ENCODE assay signal across 1 cellular context in the genomic region with DNA sequence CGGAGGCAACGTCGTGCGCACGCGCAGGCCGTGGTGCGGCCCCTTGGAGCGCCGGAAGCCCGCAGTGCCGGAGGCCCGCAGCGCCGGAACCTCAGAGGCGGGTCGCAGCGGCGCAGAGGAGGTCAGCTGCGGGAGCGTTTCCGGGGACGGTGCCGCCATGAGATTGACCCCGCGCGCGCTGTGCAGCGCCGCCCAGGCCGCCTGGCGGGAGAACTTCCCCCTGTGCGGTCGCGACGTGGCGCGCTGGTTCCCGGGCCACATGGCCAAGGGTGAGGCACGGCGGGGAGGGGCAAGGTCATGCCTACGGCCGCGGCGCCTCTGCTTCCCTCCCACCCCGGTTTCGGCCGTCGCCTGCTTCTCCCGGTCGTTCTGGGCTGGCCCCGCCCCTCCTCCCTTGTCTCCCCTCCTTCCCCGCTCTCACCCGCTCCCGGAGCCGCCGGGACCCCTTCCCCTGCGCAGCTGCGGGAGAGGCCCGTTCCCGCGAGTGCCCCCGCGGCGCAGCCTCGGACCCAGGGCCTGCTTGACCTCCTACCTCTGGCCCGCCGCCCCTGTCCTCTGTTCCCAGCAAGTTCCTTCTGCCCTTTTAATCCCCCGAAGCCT.
TF ChIP-seq lines count a peak whose summit lies in the region.

Gene MTG1, plus strand, starts transcription at position 94 of the 600 bp plus-strand sequence. Its CDS starts 64 bp downstream, at position 158.

TF ChIP-seq in HepG2, 621 proteins besides CTCF, POLR2A, EP300 and RAD21 (continued from another document and continues in another):
- TF ChIP-seq, protein P1, sequence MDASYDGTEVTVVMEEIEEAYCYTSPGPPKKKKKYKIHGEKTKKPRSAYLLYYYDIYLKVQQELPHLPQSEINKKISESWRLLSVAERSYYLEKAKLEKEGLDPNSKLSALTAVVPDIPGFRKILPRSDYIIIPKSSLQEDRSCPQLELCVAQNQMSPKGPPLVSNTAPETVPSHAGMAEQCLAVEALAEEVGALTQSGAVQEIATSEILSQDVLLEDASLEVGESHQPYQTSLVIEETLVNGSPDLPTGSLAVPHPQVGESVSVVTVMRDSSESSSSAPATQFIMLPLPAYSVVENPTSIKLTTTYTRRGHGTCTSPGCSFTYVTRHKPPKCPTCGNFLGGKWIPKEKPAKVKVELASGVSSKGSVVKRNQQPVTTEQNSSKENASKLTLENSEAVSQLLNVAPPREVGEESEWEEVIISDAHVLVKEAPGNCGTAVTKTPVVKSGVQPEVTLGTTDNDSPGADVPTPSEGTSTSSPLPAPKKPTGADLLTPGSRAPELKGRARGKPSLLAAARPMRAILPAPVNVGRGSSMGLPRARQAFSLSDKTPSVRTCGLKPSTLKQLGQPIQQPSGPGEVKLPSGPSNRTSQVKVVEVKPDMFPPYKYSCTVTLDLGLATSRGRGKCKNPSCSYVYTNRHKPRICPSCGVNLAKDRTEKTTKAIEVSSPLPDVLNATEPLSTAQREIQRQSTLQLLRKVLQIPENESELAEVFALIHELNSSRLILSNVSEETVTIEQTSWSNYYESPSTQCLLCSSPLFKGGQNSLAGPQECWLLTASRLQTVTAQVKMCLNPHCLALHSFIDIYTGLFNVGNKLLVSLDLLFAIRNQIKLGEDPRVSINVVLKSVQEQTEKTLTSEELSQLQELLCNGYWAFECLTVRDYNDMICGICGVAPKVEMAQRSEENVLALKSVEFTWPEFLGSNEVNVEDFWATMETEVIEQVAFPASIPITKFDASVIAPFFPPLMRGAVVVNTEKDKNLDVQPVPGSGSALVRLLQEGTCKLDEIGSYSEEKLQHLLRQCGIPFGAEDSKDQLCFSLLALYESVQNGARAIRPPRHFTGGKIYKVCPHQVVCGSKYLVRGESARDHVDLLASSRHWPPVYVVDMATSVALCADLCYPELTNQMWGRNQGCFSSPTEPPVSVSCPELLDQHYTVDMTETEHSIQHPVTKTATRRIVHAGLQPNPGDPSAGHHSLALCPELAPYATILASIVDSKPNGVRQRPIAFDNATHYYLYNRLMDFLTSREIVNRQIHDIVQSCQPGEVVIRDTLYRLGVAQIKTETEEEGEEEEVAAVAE (CRISPR knock-in tag; IDR thresholded peaks at IDR 0.05; ENCODE audit: borderline replicate concordance) = peak; percentile 66; the same call in 1 of the 2 replicates
- no peak for TF ChIP-seq ZNF570 (CRISPR knock-in tag; IDR thresholded peaks at IDR 0.05; ENCODE audit: borderline replicate concordance)
- TF ChIP-seq, protein P2, sequence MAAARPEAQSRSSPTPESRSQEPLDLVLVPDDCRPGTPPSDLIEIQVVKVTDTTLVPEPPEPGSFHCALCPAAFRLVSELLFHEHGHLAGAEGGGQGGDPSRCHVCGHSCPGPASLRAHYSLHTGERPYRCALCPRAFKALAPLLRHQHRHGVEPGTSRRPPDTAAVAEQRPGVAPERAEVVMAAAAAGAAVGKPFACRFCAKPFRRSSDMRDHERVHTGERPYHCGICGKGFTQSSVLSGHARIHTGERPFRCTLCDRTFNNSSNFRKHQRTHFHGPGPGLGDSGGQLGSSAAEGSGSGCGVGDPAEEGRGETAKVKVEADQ (CRISPR knock-in tag; IDR thresholded peaks at IDR 0.05; ENCODE audit: borderline replicate concordance) = peak; percentile 94
- TF ChIP-seq, protein P3, sequence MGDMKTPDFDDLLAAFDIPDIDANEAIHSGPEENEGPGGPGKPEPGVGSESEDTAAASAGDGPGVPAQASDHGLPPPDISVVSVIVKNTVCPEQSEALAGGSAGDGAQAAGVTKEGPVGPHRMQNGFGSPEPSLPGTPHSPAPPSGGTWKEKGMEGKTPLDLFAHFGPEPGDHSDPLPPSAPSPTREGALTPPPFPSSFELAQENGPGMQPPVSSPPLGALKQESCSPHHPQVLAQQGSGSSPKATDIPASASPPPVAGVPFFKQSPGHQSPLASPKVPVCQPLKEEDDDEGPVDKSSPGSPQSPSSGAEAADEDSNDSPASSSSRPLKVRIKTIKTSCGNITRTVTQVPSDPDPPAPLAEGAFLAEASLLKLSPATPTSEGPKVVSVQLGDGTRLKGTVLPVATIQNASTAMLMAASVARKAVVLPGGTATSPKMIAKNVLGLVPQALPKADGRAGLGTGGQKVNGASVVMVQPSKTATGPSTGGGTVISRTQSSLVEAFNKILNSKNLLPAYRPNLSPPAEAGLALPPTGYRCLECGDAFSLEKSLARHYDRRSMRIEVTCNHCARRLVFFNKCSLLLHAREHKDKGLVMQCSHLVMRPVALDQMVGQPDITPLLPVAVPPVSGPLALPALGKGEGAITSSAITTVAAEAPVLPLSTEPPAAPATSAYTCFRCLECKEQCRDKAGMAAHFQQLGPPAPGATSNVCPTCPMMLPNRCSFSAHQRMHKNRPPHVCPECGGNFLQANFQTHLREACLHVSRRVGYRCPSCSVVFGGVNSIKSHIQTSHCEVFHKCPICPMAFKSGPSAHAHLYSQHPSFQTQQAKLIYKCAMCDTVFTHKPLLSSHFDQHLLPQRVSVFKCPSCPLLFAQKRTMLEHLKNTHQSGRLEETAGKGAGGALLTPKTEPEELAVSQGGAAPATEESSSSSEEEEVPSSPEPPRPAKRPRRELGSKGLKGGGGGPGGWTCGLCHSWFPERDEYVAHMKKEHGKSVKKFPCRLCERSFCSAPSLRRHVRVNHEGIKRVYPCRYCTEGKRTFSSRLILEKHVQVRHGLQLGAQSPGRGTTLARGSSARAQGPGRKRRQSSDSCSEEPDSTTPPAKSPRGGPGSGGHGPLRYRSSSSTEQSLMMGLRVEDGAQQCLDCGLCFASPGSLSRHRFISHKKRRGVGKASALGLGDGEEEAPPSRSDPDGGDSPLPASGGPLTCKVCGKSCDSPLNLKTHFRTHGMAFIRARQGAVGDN (CRISPR knock-in tag; IDR thresholded peaks at IDR 0.05) = peak; percentile 94
- no peak for TF ChIP-seq NFYB (CRISPR knock-in tag; IDR thresholded peaks at IDR 0.05)
- no peak for TF ChIP-seq KLF9 (CRISPR knock-in tag; IDR thresholded peaks at IDR 0.05; ENCODE audit: low read depth)
- TF ChIP-seq ZNF225 (CRISPR knock-in tag; IDR thresholded peaks at IDR 0.05) = peak; percentile 94
- no peak for TF ChIP-seq ZFP62 (CRISPR knock-in tag; IDR thresholded peaks at IDR 0.05)
- peak; percentile 91; the same call in 1 of the 2 replicates for TF ChIP-seq CENPT (CRISPR knock-in tag; IDR thresholded peaks at IDR 0.05; ENCODE audit: low read depth)
- peak; percentile 66; the same call in 1 of the 2 replicates for TF ChIP-seq NAIF1 (CRISPR knock-in tag; IDR thresholded peaks at IDR 0.05; ENCODE audit: borderline replicate concordance)
- no peak for TF ChIP-seq REXO4 (CRISPR knock-in tag; IDR thresholded peaks at IDR 0.05; ENCODE audit: borderline replicate concordance)
- TF ChIP-seq ELF4 (CRISPR knock-in tag; IDR thresholded peaks at IDR 0.05; ENCODE audit: borderline replicate concordance) = no peak
- peak; percentile 77; the same call in 1 of the 2 replicates for TF ChIP-seq KDM5B (CRISPR knock-in tag; IDR thresholded peaks at IDR 0.05; ENCODE audit: borderline replicate concordance)
- TF ChIP-seq, protein P4, sequence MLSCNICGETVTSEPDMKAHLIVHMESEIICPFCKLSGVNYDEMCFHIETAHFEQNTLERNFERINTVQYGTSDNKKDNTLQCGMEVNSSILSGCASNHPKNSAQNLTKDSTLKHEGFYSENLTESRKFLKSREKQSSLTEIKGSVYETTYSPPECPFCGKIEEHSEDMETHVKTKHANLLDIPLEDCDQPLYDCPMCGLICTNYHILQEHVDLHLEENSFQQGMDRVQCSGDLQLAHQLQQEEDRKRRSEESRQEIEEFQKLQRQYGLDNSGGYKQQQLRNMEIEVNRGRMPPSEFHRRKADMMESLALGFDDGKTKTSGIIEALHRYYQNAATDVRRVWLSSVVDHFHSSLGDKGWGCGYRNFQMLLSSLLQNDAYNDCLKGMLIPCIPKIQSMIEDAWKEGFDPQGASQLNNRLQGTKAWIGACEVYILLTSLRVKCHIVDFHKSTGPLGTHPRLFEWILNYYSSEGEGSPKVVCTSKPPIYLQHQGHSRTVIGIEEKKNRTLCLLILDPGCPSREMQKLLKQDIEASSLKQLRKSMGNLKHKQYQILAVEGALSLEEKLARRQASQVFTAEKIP (CRISPR knock-in tag; IDR thresholded peaks at IDR 0.05; ENCODE audit: borderline replicate concordance) = no peak
- TF ChIP-seq ZNF510 (CRISPR knock-in tag; IDR thresholded peaks at IDR 0.05; ENCODE audit: low read depth) = no peak
- peak; percentile 83; the same call in 1 of the 2 replicates for TF ChIP-seq MEIS1 (CRISPR knock-in tag; IDR thresholded peaks at IDR 0.05; ENCODE audit: borderline replicate concordance)
- 0 out of 2 replicates have a peak, but pooled peaks have one; percentile 60 for TF ChIP-seq TMF1 (CRISPR knock-in tag; IDR thresholded peaks at IDR 0.05; ENCODE audit: low read depth)
- peak; percentile 64; the same call in 1 of the 2 replicates for TF ChIP-seq ZSCAN20 (CRISPR knock-in tag; IDR thresholded peaks at IDR 0.05; ENCODE audit: borderline replicate concordance)
- TF ChIP-seq GTF3A (CRISPR knock-in tag; conservative IDR thresholded peaks at IDR 0.05) = 0 out of 2 replicates have a peak, but pooled peaks have one; percentile 45
- TF ChIP-seq PCBP2 (optimal IDR thresholded peaks at IDR 0.05; ENCODE audit: low read depth, low read length, poor library complexity, severe bottlenecking) = no peak
- TF ChIP-seq, protein P5, sequence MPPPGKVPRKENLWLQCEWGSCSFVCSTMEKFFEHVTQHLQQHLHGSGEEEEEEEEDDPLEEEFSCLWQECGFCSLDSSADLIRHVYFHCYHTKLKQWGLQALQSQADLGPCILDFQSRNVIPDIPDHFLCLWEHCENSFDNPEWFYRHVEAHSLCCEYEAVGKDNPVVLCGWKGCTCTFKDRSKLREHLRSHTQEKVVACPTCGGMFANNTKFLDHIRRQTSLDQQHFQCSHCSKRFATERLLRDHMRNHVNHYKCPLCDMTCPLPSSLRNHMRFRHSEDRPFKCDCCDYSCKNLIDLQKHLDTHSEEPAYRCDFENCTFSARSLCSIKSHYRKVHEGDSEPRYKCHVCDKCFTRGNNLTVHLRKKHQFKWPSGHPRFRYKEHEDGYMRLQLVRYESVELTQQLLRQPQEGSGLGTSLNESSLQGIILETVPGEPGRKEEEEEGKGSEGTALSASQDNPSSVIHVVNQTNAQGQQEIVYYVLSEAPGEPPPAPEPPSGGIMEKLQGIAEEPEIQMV (CRISPR knock-in tag; IDR thresholded peaks at IDR 0.05; ENCODE audit: low read depth) = no peak
- peak; percentile 76; the same call in 1 of the 2 replicates for TF ChIP-seq RELA (CRISPR knock-in tag; IDR thresholded peaks at IDR 0.05)
- TF ChIP-seq SOX6 (IDR thresholded peaks at IDR 0.05) = no peak
- TF ChIP-seq SOX6 (CRISPR knock-in tag; IDR thresholded peaks at IDR 0.05) = peak; percentile 48
- peak; percentile 55; the same call in 1 of the 2 replicates for TF ChIP-seq ZBTB14 (CRISPR knock-in tag; IDR thresholded peaks at IDR 0.05)
- no peak for TF ChIP-seq MAFG (CRISPR knock-in tag; IDR thresholded peaks at IDR 0.05)
- TF ChIP-seq HNF1B (CRISPR knock-in tag; IDR thresholded peaks at IDR 0.05) = no peak
- TF ChIP-seq KMT2A (CRISPR knock-in tag; IDR thresholded peaks at IDR 0.05) = peak; percentile 66; the same call in 1 of the 2 replicates
- no peak for TF ChIP-seq ZNF296 (CRISPR knock-in tag; conservative IDR thresholded peaks at IDR 0.05)
- TF ChIP-seq MAF1 (CRISPR knock-in tag; IDR thresholded peaks at IDR 0.05; ENCODE audit: borderline replicate concordance) = peak; percentile 85; the same call in 1 of the 2 replicates
- TF ChIP-seq, protein P6, sequence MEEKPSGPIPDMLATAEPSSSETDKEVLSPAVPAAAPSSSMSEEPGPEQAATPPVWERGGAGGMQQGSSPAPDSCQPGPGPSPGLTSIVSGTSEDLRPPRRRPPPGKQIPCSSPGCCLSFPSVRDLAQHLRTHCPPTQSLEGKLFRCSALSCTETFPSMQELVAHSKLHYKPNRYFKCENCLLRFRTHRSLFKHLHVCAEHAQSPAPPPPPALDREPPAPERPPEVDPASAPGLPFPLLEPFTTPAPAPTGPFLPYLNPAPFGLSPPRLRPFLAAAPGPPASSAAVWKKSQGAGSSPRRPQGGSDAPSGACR (CRISPR knock-in tag; IDR thresholded peaks at IDR 0.05) = peak; percentile 96
- TF ChIP-seq, protein P7, sequence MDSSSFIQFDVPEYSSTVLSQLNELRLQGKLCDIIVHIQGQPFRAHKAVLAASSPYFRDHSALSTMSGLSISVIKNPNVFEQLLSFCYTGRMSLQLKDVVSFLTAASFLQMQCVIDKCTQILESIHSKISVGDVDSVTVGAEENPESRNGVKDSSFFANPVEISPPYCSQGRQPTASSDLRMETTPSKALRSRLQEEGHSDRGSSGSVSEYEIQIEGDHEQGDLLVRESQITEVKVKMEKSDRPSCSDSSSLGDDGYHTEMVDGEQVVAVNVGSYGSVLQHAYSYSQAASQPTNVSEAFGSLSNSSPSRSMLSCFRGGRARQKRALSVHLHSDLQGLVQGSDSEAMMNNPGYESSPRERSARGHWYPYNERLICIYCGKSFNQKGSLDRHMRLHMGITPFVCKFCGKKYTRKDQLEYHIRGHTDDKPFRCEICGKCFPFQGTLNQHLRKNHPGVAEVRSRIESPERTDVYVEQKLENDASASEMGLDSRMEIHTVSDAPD (CRISPR knock-in tag; IDR thresholded peaks at IDR 0.05) = peak; percentile 57; the same call in 1 of the 2 replicates
